In the genomic region with DNA sequence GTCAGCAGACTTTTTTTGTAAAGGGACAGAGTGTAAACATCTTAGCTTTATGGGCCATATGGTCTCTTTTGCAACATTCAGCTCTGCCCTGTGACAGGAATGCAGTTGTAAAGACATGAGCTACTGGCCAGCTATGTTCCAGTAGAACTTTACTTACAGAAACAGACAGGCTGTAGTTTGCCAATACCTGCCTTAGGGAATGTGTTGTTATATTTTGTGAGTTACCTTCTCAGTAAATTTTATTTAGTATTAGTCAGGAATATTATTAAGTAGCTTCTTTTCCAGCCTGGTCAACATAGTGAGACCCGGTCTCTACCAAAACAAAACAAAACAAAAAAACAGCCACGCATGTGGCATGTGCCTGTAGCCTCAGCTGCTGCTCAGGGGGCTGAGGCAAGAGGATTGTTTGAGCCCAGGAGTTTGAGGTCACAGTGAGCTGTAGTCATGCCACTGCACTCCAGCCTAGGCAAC, we compare ENCODE assay signal across 16 cellular contexts. TPM values are rescaled to one million over a fixed set of nuclear protein-coding genes. Genes with fewer than 3 reads are reported as not detected.
DNase-seq lines count a peak whose midpoint lies in the region; ATAC-seq and TF ChIP-seq lines count a peak whose summit lies in the region.
"Had no signal": no experiment of that assay in that cellular context is flagged by ENCODE, and none has a peak within 500 bp of the region (broad histone marks: within the 10 kb centered on the region; RNA-seq: fewer than 3 reads in every experiment).

No MANE protein-coding gene starts in this region.

- H3K4me2 ChIP-seq in SK-N-SH: no peak overlapping the region

- peak; percentile 63 for ATAC-seq in SK-N-SH treated with all-trans-retinoic acid at 6 μM for 48 hours
- ATAC-seq in left lung: peak; percentile 31
- no peak for ATAC-seq in GM21390 (IDR thresholded peaks at IDR 0.05; ENCODE audit: unreplicated experiment)
- ATAC-seq: activated CD8-positive, alpha-beta T cell treated with anti-CD3 and anti-CD28 coated beads, Interleukin-2, amount 10 ng/mL, durations not matched to agents 7 days and 5 days had no signal

- WGBS in SK-N-SH (ENCODE audit: low lambda C conversion rate): 90% methylated on average over 2 of the region's 2 CpGs
- 40 to 50% methylated on average over 2 of the region's 2 CpGs for WGBS in testis, 2 donors

- DNase-seq in SK-N-SH (no peak), colonic mucosa (no peak), left lung (no peak), testis (peak; percentile 74), NCI-H2227 treated with DMSO at 0.1 percent for 48 hours (lab: John Stamatoyannopoulos, UW) (no peak), NCI-H1417 treated with DMSO at 0.1 percent for 48 hours (lab: John Stamatoyannopoulos, UW) (no peak)
- DNase-seq: 8988T; activated CD8-positive, alpha-beta T cell treated with anti-CD3 and anti-CD28 coated beads, Interleukin-2, amount 10 ng/mL, durations not matched to agents 7 days and 5 days; H9; NCI-H1092; NCI-H82; stimulated activated CD4-positive, alpha-beta T cell treated with anti-CD3 and anti-CD28 coated beads, Interleukin-12 subunit alpha, Interleukin-12 subunit beta, amount 100 ng/mL, for 4 hours had no signal

- intact Hi-C loops in colonic mucosa (cut with DNase I): no loop called here
- intact Hi-C loops in left lung (cut with DNase I): no loop called here
- intact Hi-C loops in testis (cut with DNase I; ENCODE audit: low total_unique reads): no loop called here

- H4K20me1 ChIP-seq in SK-N-SH (ENCODE audit: insufficient read depth): no peaks in the 10 kb centered on the region

- H2AFZ ChIP-seq in SK-N-SH (ENCODE audit: low read depth): no peak overlapping the region

- no peak for TF ChIP-seq CTCF in SK-N-SH (IDR thresholded peaks at IDR 0.05)
- no peak for TF ChIP-seq CTCF in colonic mucosa (IDR thresholded peaks at IDR 0.05)
- TF ChIP-seq CTCF in left lung (IDR thresholded peaks at IDR 0.05): no peak
- no peak for TF ChIP-seq CTCF in testis (IDR thresholded peaks at IDR 0.05)

- H3K4me3 ChIP-seq in SK-N-SH (ENCODE audit: low read depth in 2 of 2, low read length in 1 of 2) (no peak overlapping the region), colonic mucosa (no peak overlapping the region), left lung (no peak overlapping the region), testis (no peak overlapping the region)

- H3K4me1 ChIP-seq in SK-N-SH (ENCODE audit: control insufficient read depth in 1 of 2, insufficient read depth in 2 of 2, low read depth in 1 of 2, low read length in 1 of 2) (peaks cover 4 to 38% of the 10 kb centered on the region in 2 experiments), colonic mucosa (no peaks in the 10 kb centered on the region), left lung (peaks cover 0 to 12% of the 10 kb centered on the region in 2 donors), testis (peaks cover 19% of the 10 kb centered on the region)

- H3K9me3 ChIP-seq in SK-N-SH (no peaks in the 10 kb centered on the region), colonic mucosa (no peaks in the 10 kb centered on the region), left lung (no peaks in the 10 kb centered on the region), testis (no peaks in the 10 kb centered on the region)

- H3F3A ChIP-seq in SK-N-SH (replicated peaks; ENCODE audit: insufficient read depth): no peaks in the 10 kb centered on the region

- no peak for TF ChIP-seq POLR2A in testis (IDR thresholded peaks at IDR 0.05)

- POLR2A ChIA-PET in SK-N-SH (lab: Yijun Ruan, JAX): no interaction called here

- TF ChIP-seq EP300 in SK-N-SH (IDR thresholded peaks at IDR 0.05; ENCODE audit: borderline replicate concordance in 1 of 2, low read depth in 1 of 2, low read length in 1 of 2): no peak

- no peaks in the 10 kb centered on the region for H3K9me2 ChIP-seq in SK-N-SH

- peak overlapping the region in 1 of 2 experiments; percentile 27; a peak in 1 of 4 replicates for H3K27ac ChIP-seq in SK-N-SH (ENCODE audit: low read depth in 2 of 2, low read length in 1 of 2)
- peak overlapping the region; percentile 2 for H3K27ac ChIP-seq in colonic mucosa
- peak overlapping the region; percentile 45 to 68 for H3K27ac ChIP-seq in left lung
- H3K27ac ChIP-seq in testis: peak overlapping the region; percentile 55 to 68

- H3K79me2 ChIP-seq in SK-N-SH (ENCODE audit: insufficient read depth): peaks cover 5% of the 10 kb centered on the region; the same call in 1 of the 2 replicates

- no peak overlapping the region for H3K9ac ChIP-seq in SK-N-SH
- H3K9ac ChIP-seq in colonic mucosa (ENCODE audit: low read depth in 2 of 2, low read length in 2 of 2): no peak overlapping the region

- H3K36me3 ChIP-seq in SK-N-SH (replicated peaks in 1 of 2; ENCODE audit: control insufficient read depth in 1 of 2, insufficient read depth in 2 of 2, low read length in 1 of 2) (peaks cover 43 to 66% of the 10 kb centered on the region in 2 experiments), colonic mucosa (peaks cover 5% of the 10 kb centered on the region), left lung (peaks cover 0 to 74% of the 10 kb centered on the region in 2 donors), testis (ENCODE audit: low read depth, missing control alignments) (no peaks in the 10 kb centered on the region)

- H3K27me3 ChIP-seq in SK-N-SH (ENCODE audit: insufficient read depth): no peaks in the 10 kb centered on the region
- H3K27me3 ChIP-seq in colonic mucosa: no peaks in the 10 kb centered on the region
- H3K27me3 ChIP-seq in left lung: no peaks in the 10 kb centered on the region
- H3K27me3 ChIP-seq in testis: no peaks in the 10 kb centered on the region

- TF ChIP-seq RAD21 in SK-N-SH (IDR thresholded peaks at IDR 0.05; ENCODE audit: low read length): no peak

- CTCF ChIA-PET in SK-N-SH (lab: Yijun Ruan, JAX): interaction anchor here (0.6 to 4.4 kb wide), 6 partner anchors 11 to 18 kb away, joined by 3 to 15 read pairs (median 6); no protein-coding TSS in a partner anchor

TF ChIP-seq in SK-N-SH treated with all-trans-retinoic acid at 6 μM for 48 hours, 23 proteins besides CTCF, POLR2A, EP300 and RAD21 (continues in another document):
- TF ChIP-seq ARNTL (CRISPR knock-in tag; IDR thresholded peaks at IDR 0.05; ENCODE audit: borderline replicate concordance, low read depth) (no peak), ESRRG (CRISPR knock-in tag; IDR thresholded peaks at IDR 0.05) (no peak), SNAI2 (CRISPR knock-in tag; IDR thresholded peaks at IDR 0.05) (no peak), ZNF8 (CRISPR knock-in tag; IDR thresholded peaks at IDR 0.05) (no peak), ZNF565 (CRISPR knock-in tag; conservative IDR thresholded peaks at IDR 0.05; ENCODE audit: low read depth) (no peak)

TF ChIP-seq in SK-N-SH, 30 proteins besides CTCF, POLR2A, EP300 and RAD21:
- TF ChIP-seq ELF1 (IDR thresholded peaks at IDR 0.05) (no peak), NFIC (IDR thresholded peaks at IDR 0.05; ENCODE audit: borderline replicate concordance) (no peak), GABPA (IDR thresholded peaks at IDR 0.05; ENCODE audit: low read depth) (no peak), YY1 (IDR thresholded peaks at IDR 0.05; ENCODE audit: low read depth) (no peak), FOXJ3 (CRISPR knock-in tag; IDR thresholded peaks at IDR 0.05) (no peak), CHD2 (IDR thresholded peaks at IDR 0.05; ENCODE audit: low read length, partially characterized antibody) (no peak), RCOR1 (IDR thresholded peaks at IDR 0.05; ENCODE audit: low read length) (no peak), SIN3A (IDR thresholded peaks at IDR 0.05; ENCODE audit: borderline replicate concordance, low read depth, low read length) (no peak), JUND (IDR thresholded peaks at IDR 0.05) (no peak), NRF1 (IDR thresholded peaks at IDR 0.05; ENCODE audit: low read depth, low read length) (no peak), MAX (IDR thresholded peaks at IDR 0.05; ENCODE audit: low read depth) (no peak)
- TF ChIP-seq, protein P1, sequence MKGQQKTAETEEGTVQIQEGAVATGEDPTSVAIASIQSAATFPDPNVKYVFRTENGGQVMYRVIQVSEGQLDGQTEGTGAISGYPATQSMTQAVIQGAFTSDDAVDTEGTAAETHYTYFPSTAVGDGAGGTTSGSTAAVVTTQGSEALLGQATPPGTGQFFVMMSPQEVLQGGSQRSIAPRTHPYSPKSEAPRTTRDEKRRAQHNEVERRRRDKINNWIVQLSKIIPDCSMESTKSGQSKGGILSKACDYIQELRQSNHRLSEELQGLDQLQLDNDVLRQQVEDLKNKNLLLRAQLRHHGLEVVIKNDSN (IDR thresholded peaks at IDR 0.05; ENCODE audit: borderline replicate concordance, low read depth): no peak
- TF ChIP-seq, protein P2, sequence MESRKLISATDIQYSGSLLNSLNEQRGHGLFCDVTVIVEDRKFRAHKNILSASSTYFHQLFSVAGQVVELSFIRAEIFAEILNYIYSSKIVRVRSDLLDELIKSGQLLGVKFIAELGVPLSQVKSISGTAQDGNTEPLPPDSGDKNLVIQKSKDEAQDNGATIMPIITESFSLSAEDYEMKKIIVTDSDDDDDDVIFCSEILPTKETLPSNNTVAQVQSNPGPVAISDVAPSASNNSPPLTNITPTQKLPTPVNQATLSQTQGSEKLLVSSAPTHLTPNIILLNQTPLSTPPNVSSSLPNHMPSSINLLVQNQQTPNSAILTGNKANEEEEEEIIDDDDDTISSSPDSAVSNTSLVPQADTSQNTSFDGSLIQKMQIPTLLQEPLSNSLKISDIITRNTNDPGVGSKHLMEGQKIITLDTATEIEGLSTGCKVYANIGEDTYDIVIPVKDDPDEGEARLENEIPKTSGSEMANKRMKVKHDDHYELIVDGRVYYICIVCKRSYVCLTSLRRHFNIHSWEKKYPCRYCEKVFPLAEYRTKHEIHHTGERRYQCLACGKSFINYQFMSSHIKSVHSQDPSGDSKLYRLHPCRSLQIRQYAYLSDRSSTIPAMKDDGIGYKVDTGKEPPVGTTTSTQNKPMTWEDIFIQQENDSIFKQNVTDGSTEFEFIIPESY (IDR thresholded peaks at IDR 0.05; ENCODE audit: borderline replicate concordance, low read depth): no peak

RNA-seq across cellular contexts. Expression of gene HTT, which starts 48.8 kb away (rescaled TPM):
- polyA plus RNA-seq in SK-N-SH (2012; rRNA removed) (11.3 and 13.1 TPM in 2 replicates), testis (ENCODE audit: insufficient read depth, low read depth, low replicate concordance) (45.2 TPM)
- 7.8 and 9.4 TPM in 2 replicates for polyA plus RNA-seq in SK-N-SH (2012; cell fraction: cytosol; rRNA removed)
- polyA plus RNA-seq in SK-N-SH (2012; cell fraction: nucleus; rRNA removed): 35.2 and 36.2 TPM in 2 replicates
- total RNA-seq in colonic mucosa (10 to 100 TPM; 51.0 to 55.5 TPM), left lung (10 to 100 TPM; 72.9 to 75.9 TPM), testis (100 to 1,000 TPM; 146 to 168 TPM)

RNA-seq across cellular contexts. Expression of gene HTT-AS, which starts 48.9 kb away (rescaled TPM):
- polyA plus RNA-seq in SK-N-SH (2012; rRNA removed) (not detected in 2 replicates), testis (ENCODE audit: insufficient read depth, low read depth, low replicate concordance) (not detected)
- not detected in 2 replicates for polyA plus RNA-seq in SK-N-SH (2012; cell fraction: cytosol; rRNA removed)
- polyA plus RNA-seq in SK-N-SH (2012; cell fraction: nucleus; rRNA removed): not detected in 2 replicates
- total RNA-seq in colonic mucosa (not detected), left lung (not detected), testis (not detected)
- total RNA-seq: activated CD8-positive, alpha-beta T cell treated with anti-CD3 and anti-CD28 coated beads, Interleukin-2, amount 10 ng/mL, durations not matched to agents 7 days and 5 days; Daoy; H9; mononuclear cell had no signal
